8 cellular contexts compared by ENCODE assay signal in the genomic region with DNA sequence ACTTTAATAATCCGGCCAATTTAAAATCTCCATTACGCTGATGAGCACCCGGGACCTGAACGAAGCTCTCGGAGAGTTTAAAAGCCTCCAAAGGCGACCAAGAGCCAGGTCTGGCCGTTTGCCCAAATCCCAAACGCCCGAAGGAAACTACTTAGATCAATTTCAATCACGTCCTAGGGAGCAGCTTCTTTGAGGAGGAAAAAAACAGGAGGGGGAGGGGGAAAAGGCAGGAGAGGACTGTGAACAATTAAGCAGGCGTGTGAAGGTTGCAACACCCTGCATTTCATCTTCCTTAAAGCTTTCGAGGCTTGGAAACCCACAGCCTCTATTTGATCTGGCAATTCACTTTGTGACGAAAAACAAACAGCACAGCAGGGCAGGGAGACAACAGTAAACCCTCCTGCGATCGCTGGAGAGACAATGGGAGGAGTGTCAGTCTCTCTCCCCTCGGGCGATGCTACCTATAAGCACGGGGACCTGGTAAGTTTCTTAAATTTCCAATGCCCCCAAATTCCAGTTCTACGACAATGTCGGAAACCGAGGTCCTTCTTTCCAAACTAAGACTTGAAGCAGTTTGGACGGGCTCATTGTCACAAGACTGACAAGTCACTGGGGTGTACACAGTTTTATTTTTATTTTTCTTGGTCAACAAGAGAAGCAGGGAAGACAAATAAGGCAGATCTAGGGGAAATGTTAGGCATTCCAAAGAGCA. TPM values are rescaled to one million over a fixed set of nuclear protein-coding genes. Genes with fewer than 3 reads are reported as not detected.
DNase-seq lines count a peak whose midpoint lies in the region; ATAC-seq, FAIRE-seq and TF ChIP-seq lines count a peak whose summit lies in the region.

No MANE protein-coding gene starts in this region.

- H3K9me3 Mint-ChIP-seq in dendritic cell treated with granulocyte-macrophage colony-stimulating factor and Interleukin-4, amounts not matched to agents 40 ng/mL and 50 ng/mL, for 4 days: no peaks in the 10 kb centered on the region

- BruUV-seq in HepG2 (replicated peaks; lab: Mats Ljungman, UMichigan): no TSS peak

- TF ChIP-seq POLR2A in HepG2 (IDR thresholded peaks at IDR 0.05; ENCODE audit: insufficient read depth in 1 of 2, low read depth in 2 of 2, low read length in 2 of 2): peak in 1 of 2 experiments; percentile 43; a peak in 1 of 4 replicates

- H3K9me3 ChIP-seq in DOHH2 (ENCODE audit: control insufficient read depth, insufficient read depth, low read length) (no peaks in the 10 kb centered on the region), HepG2 (ENCODE audit: low read length) (no peaks in the 10 kb centered on the region)

- no peak overlapping the region for H2AFZ ChIP-seq in HepG2 (ENCODE audit: low read length)

- H3K79me2 ChIP-seq in DOHH2 (ENCODE audit: control insufficient read depth, low read length) (peaks cover 61% of the 10 kb centered on the region), HepG2 (ENCODE audit: insufficient read depth, low read length) (peaks cover 61% of the 10 kb centered on the region)

- peaks cover 42% of the 10 kb centered on the region for H3K4me1 Mint-ChIP-seq in dendritic cell treated with granulocyte-macrophage colony-stimulating factor and Interleukin-4, amounts not matched to agents 40 ng/mL and 50 ng/mL, for 4 days (ENCODE audit: low read depth)

- WGBS in HepG2 (ENCODE audit: low lambda C conversion rate): 1% methylated on average over 22 of the region's 22 CpGs

- CTCF ChIA-PET in HepG2 (lab: Yijun Ruan, JAX; ENCODE audit: low intra/inter-chr PET ratio, low total read pairs): no interaction called here

- H3K27ac ChIP-seq in DOHH2 (ENCODE audit: low read depth, low read length) (peak overlapping the region; percentile 90), HepG2 (ENCODE audit: extremely low read length, insufficient read depth, low read length) (peak overlapping the region; percentile 99), substantia nigra (ENCODE audit: low read depth, low read length, poor library complexity, severe bottlenecking) (peak overlapping the region; percentile 92)

- H3K27me3 ChIP-seq in DOHH2 (ENCODE audit: control insufficient read depth, low read length) (no peaks in the 10 kb centered on the region), HepG2 (ENCODE audit: control insufficient read depth in 1 of 2, insufficient read depth in 2 of 2, low read length in 2 of 2) (no peaks in the 10 kb centered on the region; a peak in 1 of 5 replicates)

- ATAC-seq in HepG2 (no peak), omental fat pad (ENCODE audit: low FRiP score) (no peak), HG03354 (IDR thresholded peaks at IDR 0.05; ENCODE audit: poor library complexity, severe bottlenecking, unreplicated experiment) (no peak)

- H3F3A ChIP-seq in DOHH2 (ENCODE audit: control insufficient read depth, insufficient read depth): 0 out of 2 replicates have a peak, but pooled peaks cover 1% of the 10 kb centered on the region

- H3K4me3 Mint-ChIP-seq in dendritic cell treated with granulocyte-macrophage colony-stimulating factor and Interleukin-4, amounts not matched to agents 40 ng/mL and 50 ng/mL, for 4 days: peak overlapping the region; percentile 86

- TF ChIP-seq EP300 in HepG2 (IDR thresholded peaks at IDR 0.05; ENCODE audit: low read depth in 2 of 2, low read length in 2 of 2): peak in 1 of 2 experiments; percentile 44; a peak in 1 of 4 replicates
- TF ChIP-seq EP300 in HepG2 (CRISPR knock-in tag; IDR thresholded peaks at IDR 0.05; ENCODE audit: borderline replicate concordance): peak; percentile 70; the same call in 1 of the 2 replicates

- H4K20me1 ChIP-seq in DOHH2 (ENCODE audit: control insufficient read depth, insufficient read depth, low read depth, low read length) (peaks cover 38% of the 10 kb centered on the region), HepG2 (ENCODE audit: insufficient read depth, low read length) (peaks cover 52% of the 10 kb centered on the region)

- TF ChIP-seq RAD21 in HepG2 (CRISPR knock-in tag; IDR thresholded peaks at IDR 0.05): no peak

- peak overlapping the region; percentile 80 for H3K4me3 ChIP-seq in DOHH2 (ENCODE audit: low read length)
- peak overlapping the region; percentile 81 to 98 (median 96) for H3K4me3 ChIP-seq in HepG2 (replicated peaks in 1 of 3; ENCODE audit: insufficient read depth in 1 of 3, low read depth in 2 of 3, low read length in 3 of 3)

- peak overlapping the region; percentile 99 for H3K27ac Mint-ChIP-seq in dendritic cell treated with granulocyte-macrophage colony-stimulating factor and Interleukin-4, amounts not matched to agents 40 ng/mL and 50 ng/mL, for 4 days

- DNase-seq in MV-4-11 (lab: John Stamatoyannopoulos, UW) (peak; percentile 67), SW480 (ENCODE audit: low spot score) (peak; percentile 71), HepG2 (ENCODE audit: low spot score) (peak; percentile 86), substantia nigra (lab: John Stamatoyannopoulos, UW) (peak in 25 of 49 donors; percentile 18 to 78 (median 41)), omental fat pad (ENCODE audit: low spot score) (no peak)

- peaks cover 74% of the 10 kb centered on the region for H3K36me3 Mint-ChIP-seq in dendritic cell treated with granulocyte-macrophage colony-stimulating factor and Interleukin-4, amounts not matched to agents 40 ng/mL and 50 ng/mL, for 4 days (ENCODE audit: low read depth)

- POLR2A ChIA-PET in HepG2 (lab: Yijun Ruan, JAX): interaction anchor here (0.6 to 5.5 kb wide), 16 partner anchors 9 to 121 kb away, joined by 3 to 217 read pairs (median 12); no protein-coding TSS in a partner anchor

- no peaks in the 10 kb centered on the region for H3K27me3 Mint-ChIP-seq in dendritic cell treated with granulocyte-macrophage colony-stimulating factor and Interleukin-4, amounts not matched to agents 40 ng/mL and 50 ng/mL, for 4 days

- peaks cover 61% of the 10 kb centered on the region for H3K36me3 ChIP-seq in DOHH2 (ENCODE audit: control insufficient read depth, low read length)
- peaks cover 20 to 38% of the 10 kb centered on the region in 2 experiments for H3K36me3 ChIP-seq in HepG2 (replicated peaks in 1 of 2; ENCODE audit: control insufficient read depth in 1 of 2, insufficient read depth in 2 of 2, low read length in 2 of 2)

- TF ChIP-seq CTCF in DOHH2 (IDR thresholded peaks at IDR 0.05; ENCODE audit: low read depth, low read length, poor library complexity, severe bottlenecking): no peak
- TF ChIP-seq CTCF in HepG2 (CRISPR knock-in tag; IDR thresholded peaks at IDR 0.05): no peak
- no peak for TF ChIP-seq CTCF in omental fat pad (IDR thresholded peaks at IDR 0.05)

- H3K9me2 ChIP-seq in DOHH2 (replicated peaks; ENCODE audit: control insufficient read depth, low read length): no peaks in the 10 kb centered on the region

- H3K4me1 ChIP-seq in DOHH2 (ENCODE audit: control insufficient read depth, low read length): peaks cover 28% of the 10 kb centered on the region
- peaks cover 66% of the 10 kb centered on the region for H3K4me1 ChIP-seq in HepG2 (ENCODE audit: insufficient read depth, low read length)

- intact Hi-C loops in dendritic cell treated with granulocyte-macrophage colony-stimulating factor and Interleukin-4, amounts not matched to agents 40 ng/mL and 50 ng/mL, for 4 days (cut with micrococcal nuclease): loop anchor here (2.0 to 10.0 kb wide), 2 partner anchors 337 to 981 kb away; no protein-coding TSS in a partner anchor
- intact Hi-C loops in HepG2 (cut with micrococcal nuclease; ENCODE audit: unreplicated experiment): loop anchor here (5.0 kb wide), 1 partner anchor 873 kb away; no protein-coding TSS in a partner anchor

- H3K9ac ChIP-seq in HepG2 (ENCODE audit: insufficient read depth, low read depth, low read length): peak overlapping the region; percentile 99

- in situ Hi-C loops in HepG2 (cut with HindIII; ENCODE audit: extremely low pct_ligation_motif_present, low pct_unique_long_range_greater_than_20kb): loop anchor here (5.0 kb wide), 1 partner anchor 103 kb away; no protein-coding TSS in a partner anchor

- H3K4me2 ChIP-seq in DOHH2 (ENCODE audit: low read length) (peak overlapping the region; percentile 86), HepG2 (ENCODE audit: low read depth, low read length) (peak overlapping the region; percentile 80)

- peak; percentile 83 for FAIRE-seq in HepG2 (lab: Jason Lieb, UNC)

RNA-seq across cellular contexts. Expression of gene KLF6, which starts 1.1 kb away (rescaled TPM):
- 13.5 and 27.0 TPM in 2 replicates for total RNA-seq in HepG2 (2016; rRNA removed; fragmentation: Illumina TruSeq; extraction: Trizol)
- total RNA-seq in HepG2 (2016; cell fraction: cytosol; rRNA removed; fragmentation: Illumina TruSeq; extraction: Trizol; ENCODE audit: low read depth): 17.4 and 21.1 TPM in 2 replicates
- total RNA-seq in HepG2 (2016; cell fraction: insoluble cytoplasmic fraction; rRNA removed; fragmentation: Illumina TruSeq; extraction: Trizol): 13.7 and 28.9 TPM in 2 replicates
- 23.0 and 29.0 TPM in 2 replicates for total RNA-seq in HepG2 (2016; cell fraction: membrane; rRNA removed; fragmentation: Illumina TruSeq; extraction: Trizol)
- total RNA-seq in HepG2 (2016; cell fraction: nucleus; rRNA removed; fragmentation: Illumina TruSeq; extraction: Trizol): 106 and 113 TPM in 2 replicates
- polyA plus RNA-seq in HepG2 (2011; rRNA removed): 71.9 and 75.4 TPM in 2 replicates
- polyA plus RNA-seq in HepG2 (2011; cell fraction: cytosol; rRNA removed): 35.6 and 36.3 TPM in 2 replicates
- 201 and 233 TPM in 2 replicates for polyA plus RNA-seq in HepG2 (2011; cell fraction: nucleus; rRNA removed)
- 28.6 and 64.6 TPM in 2 replicates for polyA plus RNA-seq in HepG2 (2012)
- polyA plus RNA-seq in HepG2 (2016; cell fraction: cytosol; fragmentation: Illumina TruSeq; extraction: Trizol; ENCODE audit: low read depth): 2.8 and 3.6 TPM in 2 replicates
- polyA plus RNA-seq in HepG2 (2016; cell fraction: insoluble cytoplasmic fraction; fragmentation: Illumina TruSeq; extraction: Trizol; ENCODE audit: low read depth): 25.4 and 29.8 TPM in 2 replicates
- 11.0 and 14.7 TPM in 2 replicates for polyA plus RNA-seq in HepG2 (2016; cell fraction: membrane; fragmentation: Illumina TruSeq; extraction: Trizol; ENCODE audit: low read depth)
- polyA plus RNA-seq in HepG2 (2016; cell fraction: nucleus; fragmentation: Illumina TruSeq; extraction: Trizol; ENCODE audit: insufficient read depth, low read depth): 165 and 176 TPM in 2 replicates
- polyA minus RNA-seq in HepG2 (2011; rRNA and poly(A)+ RNA removed; ENCODE audit: low replicate concordance): 46.3 and 318 TPM in 2 replicates
- 50.8 and 67.4 TPM in 2 replicates for polyA minus RNA-seq in HepG2 (2011; cell fraction: cytosol; rRNA and poly(A)+ RNA removed)
- 544 and 615 TPM in 2 replicates for polyA minus RNA-seq in HepG2 (2011; cell fraction: nucleus; rRNA and poly(A)+ RNA removed)
- total RNA-seq in omental fat pad: 100 to 1,000 TPM; 185 to 404 (median 276) TPM
